1 cellular context compared by ENCODE assay signal in genomic region chr11:795638-796564, GRCh38.
TF ChIP-seq lines count a peak whose summit lies in the region.

No MANE protein-coding gene starts in this region.

TF ChIP-seq in HepG2, 621 proteins besides CTCF, POLR2A, EP300 and RAD21 (continued from another document and continues in another):
- TF ChIP-seq ZSCAN5A (CRISPR knock-in tag; IDR thresholded peaks at IDR 0.05; ENCODE audit: borderline replicate concordance) (no peak), ZNF776 (CRISPR knock-in tag; IDR thresholded peaks at IDR 0.05) (no peak), ZNF33B (CRISPR knock-in tag; IDR thresholded peaks at IDR 0.05) (no peak), CENPX (CRISPR knock-in tag; IDR thresholded peaks at IDR 0.05) (no peak), ZNF136 (CRISPR knock-in tag; IDR thresholded peaks at IDR 0.05; ENCODE audit: low read depth) (no peak), SMYD3 (CRISPR knock-in tag; IDR thresholded peaks at IDR 0.05) (no peak), ZFX (CRISPR knock-in tag; IDR thresholded peaks at IDR 0.05; ENCODE audit: low read depth) (peak; percentile 53; the same call in 1 of the 2 replicates), ZNF546 (CRISPR knock-in tag; conservative IDR thresholded peaks at IDR 0.05) (no peak), MYC (CRISPR knock-in tag; IDR thresholded peaks at IDR 0.05; ENCODE audit: borderline replicate concordance) (peak; percentile 34; the same call in 1 of the 2 replicates), ZZZ3 (CRISPR knock-in tag; IDR thresholded peaks at IDR 0.05; ENCODE audit: borderline replicate concordance) (no peak), KLF11 (CRISPR knock-in tag; IDR thresholded peaks at IDR 0.05) (no peak), ZBTB44 (CRISPR knock-in tag; IDR thresholded peaks at IDR 0.05) (no peak), SOX13 (IDR thresholded peaks at IDR 0.05) (no peak), SOX13 (CRISPR knock-in tag; conservative IDR thresholded peaks at IDR 0.05 in 1 of 2, IDR thresholded peaks at IDR 0.05 in 1 of 2) (no peak), ZNF792 (CRISPR knock-in tag; IDR thresholded peaks at IDR 0.05) (no peak), CCAR2 (optimal IDR thresholded peaks at IDR 0.05; ENCODE audit: low read depth, low read length) (no peak), ZNF768 (CRISPR knock-in tag; IDR thresholded peaks at IDR 0.05) (no peak), EEA1 (CRISPR knock-in tag; IDR thresholded peaks at IDR 0.05; ENCODE audit: borderline replicate concordance) (no peak), HDAC2 (CRISPR knock-in tag; IDR thresholded peaks at IDR 0.05) (no peak), SMARCE1 (IDR thresholded peaks at IDR 0.05; ENCODE audit: borderline replicate concordance) (no peak), ZBTB7B (CRISPR knock-in tag; IDR thresholded peaks at IDR 0.05) (no peak), DNMT1 (CRISPR knock-in tag; IDR thresholded peaks at IDR 0.05) (no peak), ZNF569 (CRISPR knock-in tag; IDR thresholded peaks at IDR 0.05; ENCODE audit: borderline replicate concordance) (no peak), TARDBP (CRISPR knock-in tag; IDR thresholded peaks at IDR 0.05) (0 out of 2 replicates have a peak, but pooled peaks have one; percentile 15), PCBP2 (optimal IDR thresholded peaks at IDR 0.05; ENCODE audit: low read depth, low read length, poor library complexity, severe bottlenecking) (no peak), DBP (CRISPR knock-in tag; IDR thresholded peaks at IDR 0.05; ENCODE audit: not compliant biosample characterization) (no peak), GABPB1 (CRISPR knock-in tag; IDR thresholded peaks at IDR 0.05) (peak; percentile 41), NBN (conservative IDR thresholded peaks at IDR 0.05) (no peak), ZNF3 (CRISPR knock-in tag; IDR thresholded peaks at IDR 0.05) (no peak), ZUFSP (CRISPR knock-in tag; IDR thresholded peaks at IDR 0.05; ENCODE audit: borderline replicate concordance) (no peak), CEBPB (IDR thresholded peaks at IDR 0.05; ENCODE audit: borderline replicate concordance, low read depth, low read length) (no peak), RBFOX2 (IDR thresholded peaks at IDR 0.05; ENCODE audit: low read depth, low read length) (peak; percentile 40; the same call in 1 of the 2 replicates), ZNF264 (CRISPR knock-in tag; IDR thresholded peaks at IDR 0.05) (no peak), ISX (CRISPR knock-in tag; conservative IDR thresholded peaks at IDR 0.05) (no peak), HOXA5 (CRISPR knock-in tag; IDR thresholded peaks at IDR 0.05) (no peak), RERE (CRISPR knock-in tag; IDR thresholded peaks at IDR 0.05; ENCODE audit: low read depth) (no peak), ZNF720 (CRISPR knock-in tag; IDR thresholded peaks at IDR 0.05) (no peak), ZFP82 (CRISPR knock-in tag; IDR thresholded peaks at IDR 0.05; ENCODE audit: borderline replicate concordance) (no peak), ZBTB20 (CRISPR knock-in tag; IDR thresholded peaks at IDR 0.05; ENCODE audit: borderline replicate concordance, low read depth) (no peak), ZKSCAN5 (CRISPR knock-in tag; IDR thresholded peaks at IDR 0.05) (no peak), ZNF33A (CRISPR knock-in tag; IDR thresholded peaks at IDR 0.05; ENCODE audit: borderline replicate concordance) (no peak), ARNT (IDR thresholded peaks at IDR 0.05) (no peak), THAP11 (CRISPR knock-in tag; IDR thresholded peaks at IDR 0.05) (no peak), SOX6 (IDR thresholded peaks at IDR 0.05) (no peak), SOX6 (CRISPR knock-in tag; IDR thresholded peaks at IDR 0.05) (no peak), TGIF2 (CRISPR knock-in tag; IDR thresholded peaks at IDR 0.05) (peak; percentile 66; the same call in 1 of the 2 replicates), ESRRA (CRISPR knock-in tag; IDR thresholded peaks at IDR 0.05; ENCODE audit: low read depth) (no peak), ZBTB42 (CRISPR knock-in tag; IDR thresholded peaks at IDR 0.05) (no peak; the same call in 1 of the 2 replicates), FOXK2 (IDR thresholded peaks at IDR 0.05) (no peak), RFX1 (IDR thresholded peaks at IDR 0.05) (no peak), HES4 (CRISPR knock-in tag; IDR thresholded peaks at IDR 0.05; ENCODE audit: borderline replicate concordance) (no peak), NR2F6 (IDR thresholded peaks at IDR 0.05) (no peak), NR2F6 (CRISPR knock-in tag; IDR thresholded peaks at IDR 0.05) (no peak), ZNF709 (CRISPR knock-in tag; IDR thresholded peaks at IDR 0.05) (no peak), ATF4 (CRISPR knock-in tag; IDR thresholded peaks at IDR 0.05) (no peak), ZBTB25 (CRISPR knock-in tag; IDR thresholded peaks at IDR 0.05) (no peak), ZNF205 (CRISPR knock-in tag; IDR thresholded peaks at IDR 0.05) (no peak), ZNF12 (CRISPR knock-in tag; IDR thresholded peaks at IDR 0.05) (no peak), SNRNP70 (IDR thresholded peaks at IDR 0.05; ENCODE audit: low read depth, low read length) (no peak), MED13 (CRISPR knock-in tag; IDR thresholded peaks at IDR 0.05) (no peak), MXI1 (IDR thresholded peaks at IDR 0.05; ENCODE audit: borderline replicate concordance, low read depth, low read length) (peak; percentile 96), ZFY (CRISPR knock-in tag; IDR thresholded peaks at IDR 0.05) (no peak; the same call in 1 of the 2 replicates)
